ENCODE assay signal across 12 cellular contexts in genomic region chr5:109866051-109866450, GRCh38.
A peak's percentile ranks its signal among the peaks of the same experiment; 100 is the strongest.
DNase-seq lines count a peak whose midpoint lies in the region; ATAC-seq and TF ChIP-seq lines count a peak whose summit lies in the region.
"Had no signal": no experiment of that assay in that cellular context is flagged by ENCODE, and none has a peak within 500 bp of the region (broad histone marks: within the 10 kb centered on the region; RNA-seq: fewer than 3 reads in every experiment).

No MANE protein-coding gene starts in this region.

- whole genome bisulfite sequencing in body of pancreas, 2 donors: 72 to 80% methylated on average over 2 of the region's 2 CpGs

- H3K9me3 ChIP-seq in AG04450 (ENCODE audit: control insufficient read depth, insufficient read depth, low read length) (no peaks in the 10 kb centered on the region), body of pancreas (no peaks in the 10 kb centered on the region)

- intact Hi-C loops in body of pancreas (cut with DNase I): no loop called here

- POLR2A ChIA-PET in AG04450 (lab: Yijun Ruan, JAX): interaction anchor here (0.6 to 0.8 kb wide), 2 partner anchors 122 to 177 kb away, joined by 3 to 4 read pairs; partner anchors contain the start of gene MAN2A1

- H3K27ac ChIP-seq in AG04450 (ENCODE audit: low read depth, low read length) (peak overlapping the region; percentile 81), body of pancreas (peak overlapping the region in 3 of 4 donors; percentile 33 to 66 (median 52))
- H3K27ac ChIP-seq: C4-2B had no signal

- DNase-seq in AG04450 (ENCODE audit: low read depth, low spot score): peak; percentile 15
- DNase-seq in LHCN-M2 (ENCODE audit: low read depth): peak; percentile 82
- no peak for DNase-seq in body of pancreas
- peak; percentile 55 for DNase-seq in kidney tubule cell (ENCODE audit: low spot score)
- no peak for DNase-seq in NCI-H524 (lab: John Stamatoyannopoulos, UW)
- DNase-seq in GDM1 (lab: John Stamatoyannopoulos, UW): no peak
- DNase-seq: activated naive CD8-positive, alpha-beta T cell treated with anti-CD3 and anti-CD28 coated beads for 36 hours; NCI-H187 had no signal

- H3K4me3 ChIP-seq in AG04450 (ENCODE audit: low read depth, low read length) (no peak overlapping the region), body of pancreas (no peak overlapping the region)
- H3K4me3 ChIP-seq: skin epidermis had no signal

- no peak for TF ChIP-seq POLR2A in body of pancreas (IDR thresholded peaks at IDR 0.05)

- H3K27me3 ChIP-seq in AG04450 (ENCODE audit: control insufficient read depth, insufficient read depth, low read length) (no peaks in the 10 kb centered on the region), body of pancreas (no peaks in the 10 kb centered on the region)

- ATAC-seq in body of pancreas (no peak), HG03520 (IDR thresholded peaks at IDR 0.05; ENCODE audit: unreplicated experiment) (no peak), GM21528 (IDR thresholded peaks at IDR 0.05; ENCODE audit: low FRiP score, unreplicated experiment) (no peak)

- peaks cover 0 to 9% of the 10 kb centered on the region in 2 donors for H3K36me3 ChIP-seq in body of pancreas (replicated peaks in 1 of 2; ENCODE audit: insufficient read depth in 1 of 2, low read depth in 2 of 2)

- CTCF ChIA-PET in AG04450 (lab: Charles Lee): no interaction called here

- H3K4me1 ChIP-seq in body of pancreas: peaks cover 8% of the 10 kb centered on the region

- TF ChIP-seq CTCF in AG04450 (IDR thresholded peaks at IDR 0.05; ENCODE audit: low read depth, low read length) (no peak), body of pancreas (IDR thresholded peaks at IDR 0.05) (no peak)

Comparison
In these comparisons a context has a peak if more than half of its experiments do, and no peak if none do; other contexts are left out.
1. DNase-seq: peak in AG04450 (single experiment), LHCN-M2 (single experiment) and kidney tubule cell (single experiment); none in body of pancreas (0 of 4), NCI-H524 (0 of 2) and GDM1 (single experiment).